Comparison of ENCODE assay signal across 10 cellular contexts in genomic region chr14:69636051-69636639, GRCh38. TPM values are rescaled to one million over a fixed set of nuclear protein-coding genes. Genes with fewer than 3 reads are reported as not detected.
DNase-seq lines count a peak whose midpoint lies in the region; ATAC-seq, FAIRE-seq and TF ChIP-seq lines count a peak whose summit lies in the region.
"Had no signal": no experiment of that assay in that cellular context is flagged by ENCODE, and none has a peak within 500 bp of the region (broad histone marks: within the 10 kb centered on the region; RNA-seq: fewer than 3 reads in every experiment).

No MANE protein-coding gene starts in this region.

- no peaks in the 10 kb centered on the region for H3K27me3 Mint-ChIP-seq in activated CD4-positive, alpha-beta T cell treated with anti-CD3 and anti-CD28 coated beads, Interleukin-2, amount 10 ng/mL, durations not matched to agents 7 days and 5 days
- no peaks in the 10 kb centered on the region for H3K27me3 Mint-ChIP-seq in stimulated activated naive B cell treated with anti-CD40 and anti-IgM and Interleukin-4, amounts not matched to agents 10 μg/mL and 1 μg/mL and 100 μg/mL, for 72 hours

- WGBS in HepG2 (ENCODE audit: low lambda C conversion rate): 92% methylated on average over 4 of the region's 4 CpGs

- no peaks in the 10 kb centered on the region for H4K20me1 ChIP-seq in HepG2 (ENCODE audit: insufficient read depth, low read length)

- TF ChIP-seq EP300 in HepG2 (IDR thresholded peaks at IDR 0.05; ENCODE audit: low read depth in 2 of 2, low read length in 2 of 2): no peak
- no peak for TF ChIP-seq EP300 in HepG2 (CRISPR knock-in tag; IDR thresholded peaks at IDR 0.05; ENCODE audit: borderline replicate concordance)

- TF ChIP-seq RAD21 in HepG2 (CRISPR knock-in tag; IDR thresholded peaks at IDR 0.05): no peak

- POLR2A ChIA-PET in activated CD4-positive, alpha-beta T cell treated with anti-CD3 and anti-CD28 coated beads, Interleukin-2, amount 10 ng/mL, durations not matched to agents 7 days and 5 days (lab: Charles Lee): interaction anchor here (1.0 kb wide), 1 partner anchor 11 kb away, joined by 4 read pairs; no protein-coding TSS in a partner anchor
- POLR2A ChIA-PET in HepG2 (lab: Yijun Ruan, JAX): interaction anchor here (1.5 kb wide), 1 partner anchor 78 kb away, joined by 3 read pairs; no protein-coding TSS in a partner anchor

- H3K9ac ChIP-seq in HepG2 (ENCODE audit: insufficient read depth, low read depth, low read length): no peak overlapping the region

- H3K27ac ChIP-seq in left ventricle myocardium inferior (replicated peaks) (peak overlapping the region; percentile 81), HepG2 (ENCODE audit: extremely low read length, insufficient read depth, low read length) (no peak overlapping the region)
- H3K27ac ChIP-seq: VCaP had no signal

- in situ Hi-C loops in HepG2 (cut with HindIII; ENCODE audit: extremely low pct_ligation_motif_present, low pct_unique_long_range_greater_than_20kb): no loop called here

- H3K4me3 ChIP-seq in left ventricle myocardium inferior (peak overlapping the region; percentile 17), HepG2 (replicated peaks in 1 of 3; ENCODE audit: insufficient read depth in 1 of 3, low read depth in 2 of 3, low read length in 3 of 3) (no peak overlapping the region)

- H3K4me1 Mint-ChIP-seq in activated CD4-positive, alpha-beta T cell treated with anti-CD3 and anti-CD28 coated beads, Interleukin-2, amount 10 ng/mL, durations not matched to agents 7 days and 5 days: peaks cover 85% of the 10 kb centered on the region
- H3K4me1 Mint-ChIP-seq in stimulated activated naive B cell treated with anti-CD40 and anti-IgM and Interleukin-4, amounts not matched to agents 10 μg/mL and 1 μg/mL and 100 μg/mL, for 72 hours: peaks cover 67 to 96% of the 10 kb centered on the region in 2 donors

- no peaks in the 10 kb centered on the region for H3K36me3 ChIP-seq in left ventricle myocardium inferior
- H3K36me3 ChIP-seq in HepG2 (replicated peaks in 1 of 2; ENCODE audit: control insufficient read depth in 1 of 2, insufficient read depth in 2 of 2, low read length in 2 of 2): no peaks in the 10 kb centered on the region

- no peak for DNase-seq in activated CD4-positive, alpha-beta T cell treated with anti-CD3 and anti-CD28 coated beads, Interleukin-2, amount 10 ng/mL, durations not matched to agents 7 days and 5 days
- DNase-seq in left ventricle myocardium inferior (no peak), HepG2 (ENCODE audit: low spot score) (no peak), NCI-H526 (lab: John Stamatoyannopoulos, UW) (no peak), frontal cortex (ENCODE audit: low spot score in 2 of 2) (no peak)
- no peak for DNase-seq in stimulated activated naive B cell treated with anti-CD40 and anti-IgM and Interleukin-4, amounts not matched to agents 10 μg/mL and 1 μg/mL and 100 μg/mL, for 72 hours
- DNase-seq: H7 had no signal

- no peak overlapping the region for H2AFZ ChIP-seq in HepG2 (ENCODE audit: low read length)

- peaks cover 14% of the 10 kb centered on the region for H3K79me2 ChIP-seq in HepG2 (ENCODE audit: insufficient read depth, low read length)

- H3K27me3 ChIP-seq in left ventricle myocardium inferior (ENCODE audit: low read depth) (no peaks in the 10 kb centered on the region), HepG2 (ENCODE audit: control insufficient read depth in 1 of 2, insufficient read depth in 2 of 2, low read length in 2 of 2) (no peaks in the 10 kb centered on the region)

- H3K36me3 Mint-ChIP-seq in activated CD4-positive, alpha-beta T cell treated with anti-CD3 and anti-CD28 coated beads, Interleukin-2, amount 10 ng/mL, durations not matched to agents 7 days and 5 days (ENCODE audit: low read depth): peaks cover 34% of the 10 kb centered on the region
- peaks cover 21 to 30% of the 10 kb centered on the region in 2 donors for H3K36me3 Mint-ChIP-seq in stimulated activated naive B cell treated with anti-CD40 and anti-IgM and Interleukin-4, amounts not matched to agents 10 μg/mL and 1 μg/mL and 100 μg/mL, for 72 hours

- CTCF ChIA-PET in activated CD4-positive, alpha-beta T cell treated with anti-CD3 and anti-CD28 coated beads, Interleukin-2, amount 10 ng/mL, durations not matched to agents 7 days and 5 days (lab: Charles Lee): interaction anchor here (0.5 to 2.7 kb wide), 11 partner anchors 10 to 91 kb away, joined by 3 to 7 read pairs (median 4); no protein-coding TSS in a partner anchor
- CTCF ChIA-PET in HepG2 (lab: Yijun Ruan, JAX; ENCODE audit: low intra/inter-chr PET ratio, low total read pairs): no interaction called here

- H3K9me3 ChIP-seq in left ventricle myocardium inferior (replicated peaks) (peaks cover 5% of the 10 kb centered on the region), HepG2 (ENCODE audit: low read length) (peaks cover 6% of the 10 kb centered on the region)

- FAIRE-seq in HepG2 (lab: Jason Lieb, UNC) (no peak), frontal cortex (lab: Jason Lieb, UNC) (no peak)

- no TSS peak for BruUV-seq in HepG2 (replicated peaks; lab: Mats Ljungman, UMichigan)

- TF ChIP-seq POLR2A in HepG2 (IDR thresholded peaks at IDR 0.05; ENCODE audit: insufficient read depth in 1 of 2, low read depth in 2 of 2, low read length in 2 of 2): no peak

- H3K4me1 ChIP-seq in left ventricle myocardium inferior (peaks cover 95% of the 10 kb centered on the region), HepG2 (ENCODE audit: insufficient read depth, low read length) (peaks cover 87% of the 10 kb centered on the region)

- TF ChIP-seq CTCF in left ventricle myocardium inferior (IDR thresholded peaks at IDR 0.05; ENCODE audit: borderline replicate concordance) (no peak), HepG2 (CRISPR knock-in tag; IDR thresholded peaks at IDR 0.05) (no peak)

- H3K4me3 Mint-ChIP-seq in activated CD4-positive, alpha-beta T cell treated with anti-CD3 and anti-CD28 coated beads, Interleukin-2, amount 10 ng/mL, durations not matched to agents 7 days and 5 days: peak overlapping the region; percentile 44
- peak overlapping the region in 1 of 2 donors; percentile 36 for H3K4me3 Mint-ChIP-seq in stimulated activated naive B cell treated with anti-CD40 and anti-IgM and Interleukin-4, amounts not matched to agents 10 μg/mL and 1 μg/mL and 100 μg/mL, for 72 hours

- no peak overlapping the region for H3K4me2 ChIP-seq in HepG2 (ENCODE audit: low read depth, low read length)

- intact Hi-C loops in left ventricle myocardium inferior (cut with micrococcal nuclease) (no loop called here), HepG2 (cut with micrococcal nuclease; ENCODE audit: unreplicated experiment) (no loop called here)

- ATAC-seq in HG02885 (IDR thresholded peaks at IDR 0.05; ENCODE audit: poor library complexity, unreplicated experiment) (peak; percentile 61), HG03521 (IDR thresholded peaks at IDR 0.05; ENCODE audit: unreplicated experiment) (no peak), HepG2 (no peak)
- ATAC-seq in stimulated activated naive B cell treated with anti-CD40 and anti-IgM and Interleukin-4, amounts not matched to agents 10 μg/mL and 1 μg/mL and 100 μg/mL, for 72 hours (replicated peaks): peak; percentile 61 to 63

- H3K9me3 Mint-ChIP-seq in activated CD4-positive, alpha-beta T cell treated with anti-CD3 and anti-CD28 coated beads, Interleukin-2, amount 10 ng/mL, durations not matched to agents 7 days and 5 days: peaks cover 4% of the 10 kb centered on the region
- H3K9me3 Mint-ChIP-seq in stimulated activated naive B cell treated with anti-CD40 and anti-IgM and Interleukin-4, amounts not matched to agents 10 μg/mL and 1 μg/mL and 100 μg/mL, for 72 hours: peaks cover 3 to 6% of the 10 kb centered on the region in 2 donors

- peak overlapping the region; percentile 92 for H3K27ac Mint-ChIP-seq in activated CD4-positive, alpha-beta T cell treated with anti-CD3 and anti-CD28 coated beads, Interleukin-2, amount 10 ng/mL, durations not matched to agents 7 days and 5 days
- peak overlapping the region; percentile 89 for H3K27ac Mint-ChIP-seq in stimulated activated naive B cell treated with anti-CD40 and anti-IgM and Interleukin-4, amounts not matched to agents 10 μg/mL and 1 μg/mL and 100 μg/mL, for 72 hours

TF ChIP-seq in HepG2, 621 proteins besides CTCF, POLR2A, EP300 and RAD21 (continues in another document):
- TF ChIP-seq ZNF10 (CRISPR knock-in tag; IDR thresholded peaks at IDR 0.05; ENCODE audit: borderline replicate concordance, low read depth) (no peak), ZFP36L2 (CRISPR knock-in tag; IDR thresholded peaks at IDR 0.05) (no peak)

RNA-seq across cellular contexts. Expression of gene SUSD6, which starts 24.7 kb away (rescaled TPM):
- 10 to 100 TPM; 42.6 to 45.0 TPM for total RNA-seq in activated CD4-positive, alpha-beta T cell treated with anti-CD3 and anti-CD28 coated beads, Interleukin-2, amount 10 ng/mL, durations not matched to agents 7 days and 5 days
- total RNA-seq in left ventricle myocardium inferior (23.9 TPM), HepG2 (2016; rRNA removed; fragmentation: Illumina TruSeq; extraction: Trizol) (4.8 and 7.2 TPM in 2 replicates), frontal cortex (4.9 TPM)
- total RNA-seq in HepG2 (2016; cell fraction: cytosol; rRNA removed; fragmentation: Illumina TruSeq; extraction: Trizol; ENCODE audit: low read depth): 0.53 and 0.71 TPM in 2 replicates
- 3.7 and 7.0 TPM in 2 replicates for total RNA-seq in HepG2 (2016; cell fraction: insoluble cytoplasmic fraction; rRNA removed; fragmentation: Illumina TruSeq; extraction: Trizol)
- total RNA-seq in HepG2 (2016; cell fraction: membrane; rRNA removed; fragmentation: Illumina TruSeq; extraction: Trizol): 2.4 and 2.6 TPM in 2 replicates
- 11.6 and 12.8 TPM in 2 replicates for total RNA-seq in HepG2 (2016; cell fraction: nucleus; rRNA removed; fragmentation: Illumina TruSeq; extraction: Trizol)
- polyA plus RNA-seq in HepG2 (2011; rRNA removed): 7.4 and 9.4 TPM in 2 replicates
- 3.9 and 4.6 TPM in 2 replicates for polyA plus RNA-seq in HepG2 (2011; cell fraction: cytosol; rRNA removed)
- polyA plus RNA-seq in HepG2 (2011; cell fraction: nucleus; rRNA removed): 17.5 and 19.4 TPM in 2 replicates
- polyA plus RNA-seq in HepG2 (2012): 5.8 and 6.9 TPM in 2 replicates
- 0.43 and 0.46 TPM in 2 replicates for polyA plus RNA-seq in HepG2 (2016; cell fraction: cytosol; fragmentation: Illumina TruSeq; extraction: Trizol; ENCODE audit: low read depth)
- polyA plus RNA-seq in HepG2 (2016; cell fraction: insoluble cytoplasmic fraction; fragmentation: Illumina TruSeq; extraction: Trizol; ENCODE audit: low read depth): 3.1 and 3.3 TPM in 2 replicates
- 0.96 and 1.2 TPM in 2 replicates for polyA plus RNA-seq in HepG2 (2016; cell fraction: membrane; fragmentation: Illumina TruSeq; extraction: Trizol; ENCODE audit: low read depth)
- polyA plus RNA-seq in HepG2 (2016; cell fraction: nucleus; fragmentation: Illumina TruSeq; extraction: Trizol; ENCODE audit: insufficient read depth, low read depth): 14.7 and 15.5 TPM in 2 replicates
- polyA minus RNA-seq in HepG2 (2011; rRNA and poly(A)+ RNA removed; ENCODE audit: low replicate concordance): 7.6 and 16.1 TPM in 2 replicates
- polyA minus RNA-seq in HepG2 (2011; cell fraction: cytosol; rRNA and poly(A)+ RNA removed): 5.3 and 6.9 TPM in 2 replicates
- 12.5 and 13.1 TPM in 2 replicates for polyA minus RNA-seq in HepG2 (2011; cell fraction: nucleus; rRNA and poly(A)+ RNA removed)

Comparison
In these comparisons a context has a peak if more than half of its experiments do, and no peak if none do; other contexts are left out.
1. ATAC-seq: peak in HG02885 (single experiment) and stimulated activated naive B cell treated with anti-CD40 and anti-IgM and Interleukin-4, amounts not matched to agents 10 μg/mL and 1 μg/mL and 100 μg/mL, for 72 hours (2 of 2); none in HG03521 (single experiment) and HepG2 (single experiment).